In the genomic region with DNA sequence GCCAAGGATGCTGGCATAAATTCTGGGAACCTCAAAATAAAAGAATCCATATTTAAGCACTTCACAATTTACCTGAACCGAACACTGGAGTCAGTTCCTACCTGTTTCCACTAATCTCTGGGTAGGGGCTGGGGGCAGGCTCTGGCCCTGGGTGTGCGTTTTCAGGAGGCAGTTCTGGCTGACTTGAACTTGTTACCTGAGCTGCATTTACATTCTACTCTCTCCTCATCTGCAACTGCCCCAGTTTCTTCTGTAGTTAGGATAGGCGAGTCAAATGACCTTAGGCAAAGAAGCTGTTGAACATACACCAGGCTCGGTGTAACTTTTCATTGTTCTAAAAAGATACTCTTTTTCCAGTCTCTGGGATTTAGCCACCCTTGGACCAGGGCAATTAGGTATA, we compare ENCODE assay signal across 15 cellular contexts. TPM values are rescaled to one million over a fixed set of nuclear protein-coding genes. Genes with fewer than 3 reads are reported as not detected.
DNase-seq lines count a peak whose midpoint lies in the region; TF ChIP-seq lines count a peak whose summit lies in the region.
"Had no signal": no experiment of that assay in that cellular context is flagged by ENCODE, and none has a peak within 500 bp of the region (broad histone marks: within the 10 kb centered on the region; RNA-seq: fewer than 3 reads in every experiment).

No MANE protein-coding gene starts in this region.

- no peaks in the 10 kb centered on the region for H3F3A ChIP-seq in neural progenitor cell (ENCODE audit: low read depth)

- peaks cover 24% of the 10 kb centered on the region for H3K79me2 ChIP-seq in neural progenitor cell (ENCODE audit: low read depth)

- no peak overlapping the region for H3K27ac Mint-ChIP-seq in neural progenitor cell
- H3K27ac Mint-ChIP-seq in activated T-cell treated with anti-CD3 and anti-CD28 coated beads, Interleukin-2, amount 50 U/mL, for 24 hours, result no peak overlapping the region
- H3K27ac Mint-ChIP-seq: B cell; CD8-positive, alpha-beta T cell; H9 had no signal

- H3K9me3 ChIP-seq in ascending aorta (no peaks in the 10 kb centered on the region), neural progenitor cell (ENCODE audit: low read depth) (no peaks in the 10 kb centered on the region)
- H3K9me3 ChIP-seq: BLaER1 treated with 17β-estradiol and CSF1 and Interleukin-3, amounts not matched to agents 10 nM and 100 nM had no signal

- intact Hi-C loops in ascending aorta (cut with DNase I), result no loop called here

- H3K27me3 ChIP-seq in ascending aorta, result no peaks in the 10 kb centered on the region
- no peaks in the 10 kb centered on the region for H3K27me3 ChIP-seq in neural progenitor cell
- H3K27me3 ChIP-seq: BLaER1 treated with 17β-estradiol and CSF1 and Interleukin-3, amounts not matched to agents 10 nM and 100 nM had no signal

- peaks cover 14 to 61% of the 10 kb centered on the region in 2 donors for H3K4me1 ChIP-seq in ascending aorta
- no peaks in the 10 kb centered on the region for H3K4me1 ChIP-seq in neural progenitor cell
- H3K4me1 ChIP-seq: BLaER1 treated with 17β-estradiol and CSF1 and Interleukin-3, amounts not matched to agents 10 nM and 100 nM had no signal

- H3K4me3 ChIP-seq in ascending aorta (no peak overlapping the region), neural progenitor cell (no peak overlapping the region)
- H3K4me3 ChIP-seq: BLaER1 treated with 17β-estradiol and CSF1 and Interleukin-3, amounts not matched to agents 10 nM and 100 nM had no signal

- H3K27me3 Mint-ChIP-seq in neural progenitor cell (ENCODE audit: insufficient read depth, low read depth), result no peaks in the 10 kb centered on the region
- no peaks in the 10 kb centered on the region for H3K27me3 Mint-ChIP-seq in activated T-cell treated with anti-CD3 and anti-CD28 coated beads, Interleukin-2, amount 50 U/mL, for 24 hours
- H3K27me3 Mint-ChIP-seq: B cell had no signal

- no peaks in the 10 kb centered on the region for H4K20me1 ChIP-seq in neural progenitor cell (ENCODE audit: low read depth)
- H4K20me1 ChIP-seq: BLaER1 treated with 17β-estradiol and CSF1 and Interleukin-3, amounts not matched to agents 10 nM and 100 nM had no signal

- H3K4me3 Mint-ChIP-seq in neural progenitor cell, result no peak overlapping the region
- no peak overlapping the region for H3K4me3 Mint-ChIP-seq in activated T-cell treated with anti-CD3 and anti-CD28 coated beads, Interleukin-2, amount 50 U/mL, for 24 hours
- H3K4me3 Mint-ChIP-seq: B cell; CD8-positive, alpha-beta T cell; H9 had no signal

- H3K27ac ChIP-seq in ascending aorta (peak overlapping the region; percentile 55 to 93), neural progenitor cell (no peak overlapping the region)
- H3K27ac ChIP-seq: BLaER1 treated with 17β-estradiol and CSF1 and Interleukin-3, amounts not matched to agents 10 nM and 100 nM; HL-60 had no signal

- H2AFZ ChIP-seq in neural progenitor cell (replicated peaks), result no peak overlapping the region

- no peak overlapping the region for H3K4me2 ChIP-seq in neural progenitor cell
- H3K4me2 ChIP-seq: BLaER1 treated with 17β-estradiol and CSF1 and Interleukin-3, amounts not matched to agents 10 nM and 100 nM had no signal

- no peaks in the 10 kb centered on the region for H3K36me3 ChIP-seq in ascending aorta
- no peaks in the 10 kb centered on the region for H3K36me3 ChIP-seq in neural progenitor cell
- H3K36me3 ChIP-seq: BLaER1 treated with 17β-estradiol and CSF1 and Interleukin-3, amounts not matched to agents 10 nM and 100 nM had no signal

- H3K9me3 Mint-ChIP-seq in neural progenitor cell, result no peaks in the 10 kb centered on the region
- H3K9me3 Mint-ChIP-seq in activated T-cell treated with anti-CD3 and anti-CD28 coated beads, Interleukin-2, amount 50 U/mL, for 24 hours, result no peaks in the 10 kb centered on the region
- H3K9me3 Mint-ChIP-seq: CD8-positive, alpha-beta T cell; H9 had no signal

- DNase-seq in NCI-H69 (lab: John Stamatoyannopoulos, UW) (peak; percentile 53), ascending aorta (ENCODE audit: low spot score in 2 of 2) (no peak), renal cortical epithelial cell (ENCODE audit: low read depth) (peak; percentile 32), neural progenitor cell (ENCODE audit: low spot score) (no peak), NCI-H774 (lab: John Stamatoyannopoulos, UW) (no peak)
- no peak for DNase-seq in activated T-cell treated with anti-CD3 and anti-CD28 coated beads, Interleukin-2, amount 50 U/mL, for 24 hours
- DNase-seq: Calu3; CD8-positive, alpha-beta T cell; DMS79 treated with DMSO at 0.1 percent for 48 hours; GF-D8; H9; IMR-90 had no signal

- TF ChIP-seq CTCF in ascending aorta (IDR thresholded peaks at IDR 0.05) (no peak), neural progenitor cell (IDR thresholded peaks at IDR 0.05) (no peak)

- no peak overlapping the region for H3K9ac ChIP-seq in neural progenitor cell
- H3K9ac ChIP-seq: BLaER1 treated with 17β-estradiol and CSF1 and Interleukin-3, amounts not matched to agents 10 nM and 100 nM had no signal

- peaks cover 3% of the 10 kb centered on the region for H3K4me1 Mint-ChIP-seq in neural progenitor cell
- H3K4me1 Mint-ChIP-seq in activated T-cell treated with anti-CD3 and anti-CD28 coated beads, Interleukin-2, amount 50 U/mL, for 24 hours (ENCODE audit: low read depth), result peaks cover 14% of the 10 kb centered on the region

- H3K36me3 Mint-ChIP-seq in neural progenitor cell, result no peaks in the 10 kb centered on the region
- H3K36me3 Mint-ChIP-seq in activated T-cell treated with anti-CD3 and anti-CD28 coated beads, Interleukin-2, amount 50 U/mL, for 24 hours (ENCODE audit: low read depth), result no peaks in the 10 kb centered on the region

RNA-seq across cellular contexts. Expression of a gene that starts 13.2 kb away (rescaled TPM):
- total RNA-seq in ascending aorta (16.1 TPM), renal cortical epithelial cell (37.0 and 55.7 TPM in 2 replicates), neural progenitor cell (ENCODE audit: low replicate concordance) (11.0 and 13.3 TPM in 2 replicates)

Comparison
In these comparisons a context has a peak if more than half of its experiments do, and no peak if none do; other contexts are left out.
1. DNase-seq: peak in NCI-H69 (single experiment) and renal cortical epithelial cell (single experiment); none in ascending aorta (0 of 2), neural progenitor cell (single experiment), NCI-H774 (single experiment) and activated T-cell treated with anti-CD3 and anti-CD28 coated beads, Interleukin-2, amount 50 U/mL, for 24 hours (single experiment).